Comparison of ENCODE assay signal across 22 cellular contexts in genomic region chr10:125087191-125087896, GRCh38.
DNase-seq lines count a peak whose midpoint lies in the region; ATAC-seq, FAIRE-seq and TF ChIP-seq lines count a peak whose summit lies in the region.
"Had no signal": no experiment of that assay in that cellular context is flagged by ENCODE, and none has a peak within 500 bp of the region (broad histone marks: within the 10 kb centered on the region; RNA-seq: fewer than 3 reads in every experiment).

No MANE protein-coding gene starts in this region.

- no peak overlapping the region for H2AK5ac ChIP-seq in trophoblast cell (ENCODE audit: low read length)

- DNase-seq in astrocyte (ENCODE audit: low read depth) (no peak), sciatic nerve (ENCODE audit: low spot score) (peak; percentile 43), trophoblast cell (no peak)
- no peak for DNase-seq in activated CD8-positive, alpha-beta T cell treated with anti-CD3 and anti-CD28 coated beads for 36 hours
- no peak for DNase-seq in CD4-positive, alpha-beta memory T cell
- DNase-seq: activated CD4-positive, alpha-beta memory T cell treated with anti-CD3 and anti-CD28 coated beads for 36 hours; activated T-cell treated with anti-CD3 and anti-CD28 coated beads, Interleukin-2, amount 50 U/mL, for 1 hour; CD8-positive, alpha-beta T cell; left ventricle myocardium superior; NCI-H1417 treated with DMSO at 0.1 percent for 48 hours; NCI-H2171 treated with DMSO at 0.1 percent for 48 hours; NCI-H748 treated with DMSO at 0.1 percent for 48 hours; SHP77 treated with DMSO at 0.1 percent for 48 hours had no signal

- no peaks in the 10 kb centered on the region for H3K79me1 ChIP-seq in trophoblast cell (ENCODE audit: low read length)

- H3K36me3 ChIP-seq in astrocyte (ENCODE audit: insufficient read depth, low read length): peaks cover 6% of the 10 kb centered on the region
- H3K36me3 ChIP-seq in iPS-20b (ENCODE audit: insufficient read depth, low read depth, low read length): peaks cover 83% of the 10 kb centered on the region
- no peaks in the 10 kb centered on the region for H3K36me3 ChIP-seq in CD4-positive, alpha-beta memory T cell (ENCODE audit: insufficient read depth, low read length)
- H3K36me3 ChIP-seq in trophoblast cell (ENCODE audit: control insufficient read depth in 1 of 2, insufficient read depth in 2 of 2, low read length in 2 of 2): peaks cover 5 to 23% of the 10 kb centered on the region in 2 experiments
- H3K36me3 ChIP-seq: prostate gland had no signal

- no peak overlapping the region for H2BK12ac ChIP-seq in trophoblast cell (ENCODE audit: low read length)

- H3K23ac ChIP-seq in trophoblast cell (ENCODE audit: low read length): no peak overlapping the region

- H3K9me3 Mint-ChIP-seq in astrocyte (ENCODE audit: unreplicated experiment): no peaks in the 10 kb centered on the region
- H3K9me3 Mint-ChIP-seq in activated CD8-positive, alpha-beta T cell treated with anti-CD3 and anti-CD28 coated beads for 36 hours: no peaks in the 10 kb centered on the region
- peaks cover 0 to 2% (median 0%) of the 10 kb centered on the region in 8 donors for H3K9me3 Mint-ChIP-seq in CD4-positive, alpha-beta memory T cell
- H3K9me3 Mint-ChIP-seq: activated CD4-positive, alpha-beta memory T cell treated with anti-CD3 and anti-CD28 coated beads for 36 hours; activated naive CD4-positive, alpha-beta T cell treated with anti-CD3 and anti-CD28 coated beads, Interleukin-2, amount 50 U/mL, for 24 hours; CD8-positive, alpha-beta T cell; T-helper 1 cell treated with Interleukin-12 subunit alpha and Interleukin-12 subunit beta and Interleukin-4 antibody, amounts not matched to agents 30 μg/mL and 1 μg/mL, for 36 hours had no signal

- H3K14ac ChIP-seq in trophoblast cell (ENCODE audit: low read length): no peak overlapping the region

- H3K27me3 ChIP-seq in astrocyte (ENCODE audit: insufficient read depth, low read length) (no peaks in the 10 kb centered on the region), iPS-20b (ENCODE audit: insufficient read depth, low read length) (no peaks in the 10 kb centered on the region), trophoblast cell (ENCODE audit: insufficient read depth, low read length) (no peaks in the 10 kb centered on the region)
- no peaks in the 10 kb centered on the region for H3K27me3 ChIP-seq in CD4-positive, alpha-beta memory T cell (ENCODE audit: insufficient read depth, low read length)

- H2AFZ ChIP-seq in astrocyte (ENCODE audit: low read depth, low read length) (no peak overlapping the region), trophoblast cell (ENCODE audit: insufficient read depth, low read length, poor library complexity) (no peak overlapping the region)

- H3K36me3 Mint-ChIP-seq in astrocyte (ENCODE audit: low read depth, unreplicated experiment): peaks cover 31% of the 10 kb centered on the region
- no peaks in the 10 kb centered on the region for H3K36me3 Mint-ChIP-seq in activated CD8-positive, alpha-beta T cell treated with anti-CD3 and anti-CD28 coated beads for 36 hours (ENCODE audit: low read depth)
- no peaks in the 10 kb centered on the region for H3K36me3 Mint-ChIP-seq in CD4-positive, alpha-beta memory T cell
- H3K36me3 Mint-ChIP-seq: activated CD4-positive, alpha-beta memory T cell treated with anti-CD3 and anti-CD28 coated beads for 36 hours; activated naive CD4-positive, alpha-beta T cell treated with anti-CD3 and anti-CD28 coated beads, Interleukin-2, amount 50 U/mL, for 24 hours; CD8-positive, alpha-beta T cell had no signal

- H3K9ac ChIP-seq in astrocyte (ENCODE audit: low read length) (no peak overlapping the region), iPS-20b (ENCODE audit: low read depth, low read length) (peak overlapping the region; percentile 32; the same call in 1 of the 2 replicates), trophoblast cell (ENCODE audit: low read length) (no peak overlapping the region)

- intact Hi-C loops in sciatic nerve (cut with DNase I): no loop called here
- intact Hi-C loops in activated CD8-positive, alpha-beta T cell treated with anti-CD3 and anti-CD28 coated beads for 36 hours (cut with micrococcal nuclease): no loop called here
- intact Hi-C loops in CD4-positive, alpha-beta memory T cell (cut with micrococcal nuclease): no loop called here

- TF ChIP-seq CTCF in C4-2B (conservative IDR thresholded peaks at IDR 0.05): no peak
- TF ChIP-seq CTCF in astrocyte (IDR thresholded peaks at IDR 0.05; ENCODE audit: insufficient read depth, low read depth, low read length): no peak
- TF ChIP-seq CTCF in activated CD8-positive, alpha-beta T cell treated with anti-CD3 and anti-CD28 coated beads for 36 hours (IDR thresholded peaks at IDR 0.05): no peak

- H3K4me1 Mint-ChIP-seq in astrocyte (ENCODE audit: low read depth, unreplicated experiment): peaks cover 63% of the 10 kb centered on the region
- no peaks in the 10 kb centered on the region for H3K4me1 Mint-ChIP-seq in activated CD8-positive, alpha-beta T cell treated with anti-CD3 and anti-CD28 coated beads for 36 hours (ENCODE audit: low read depth)
- no peaks in the 10 kb centered on the region for H3K4me1 Mint-ChIP-seq in CD4-positive, alpha-beta memory T cell
- H3K4me1 Mint-ChIP-seq: activated naive CD4-positive, alpha-beta T cell treated with anti-CD3 and anti-CD28 coated beads, Interleukin-2, amount 50 U/mL, for 24 hours had no signal

- peaks cover 60% of the 10 kb centered on the region for H4K20me1 ChIP-seq in astrocyte (ENCODE audit: insufficient read depth, low read length)

- H2BK120ac ChIP-seq in trophoblast cell (ENCODE audit: insufficient read depth, low read length, poor library complexity): no peak overlapping the region

- H3K27me3 Mint-ChIP-seq in astrocyte (ENCODE audit: low read depth, unreplicated experiment): no peaks in the 10 kb centered on the region
- H3K27me3 Mint-ChIP-seq in activated CD8-positive, alpha-beta T cell treated with anti-CD3 and anti-CD28 coated beads for 36 hours: no peaks in the 10 kb centered on the region
- H3K27me3 Mint-ChIP-seq in CD4-positive, alpha-beta memory T cell: peaks cover 1 to 3% of the 10 kb centered on the region in 2 donors
- H3K27me3 Mint-ChIP-seq: activated naive CD4-positive, alpha-beta T cell treated with anti-CD3 and anti-CD28 coated beads, Interleukin-2, amount 50 U/mL, for 24 hours had no signal

- H3K4me1 ChIP-seq in astrocyte (ENCODE audit: insufficient read depth, low read length) (peaks cover 30% of the 10 kb centered on the region), iPS-20b (ENCODE audit: insufficient read depth, low read length) (peaks cover 11% of the 10 kb centered on the region), trophoblast cell (ENCODE audit: control insufficient read depth in 1 of 2, insufficient read depth in 2 of 2, low read length in 2 of 2) (peaks cover 5 to 13% of the 10 kb centered on the region in 2 experiments)
- H3K4me1 ChIP-seq in CD4-positive, alpha-beta memory T cell (ENCODE audit: insufficient read depth, low read length): no peaks in the 10 kb centered on the region

- no peak overlapping the region for H3K18ac ChIP-seq in trophoblast cell (ENCODE audit: low read length)

- no peak overlapping the region for H3K4me3 ChIP-seq in astrocyte (ENCODE audit: insufficient read depth, low read depth, low read length)
- no peak overlapping the region for H3K4me3 ChIP-seq in iPS-20b (ENCODE audit: low read length)
- H3K4me3 ChIP-seq in CD4-positive, alpha-beta memory T cell (ENCODE audit: low read length in 2 of 2): no peak overlapping the region
- H3K4me3 ChIP-seq in trophoblast cell (ENCODE audit: low read depth, low read length): no peak overlapping the region
- H3K4me3 ChIP-seq: coronary artery, prostate gland had no signal

- H3K79me2 ChIP-seq in astrocyte (ENCODE audit: insufficient read depth, low read length) (peaks cover 81% of the 10 kb centered on the region), trophoblast cell (ENCODE audit: control insufficient read depth, insufficient read depth, low read length, poor library complexity) (peaks cover 5% of the 10 kb centered on the region)

- WGBS in trophoblast cell (ENCODE audit: extremely low coverage, insufficient coverage, insufficient read length): no CpG with 5 or more reads among the region's 14 CpGs

- ATAC-seq in sciatic nerve: no peak
- no peak for ATAC-seq in activated CD8-positive, alpha-beta T cell treated with anti-CD3 and anti-CD28 coated beads for 36 hours
- ATAC-seq in GM19035 (IDR thresholded peaks at IDR 0.05; ENCODE audit: unreplicated experiment): no peak
- ATAC-seq: CD8-positive, alpha-beta T cell; left ventricle myocardium superior had no signal

- H4K12ac ChIP-seq in trophoblast cell (ENCODE audit: low read depth, low read length): no peak overlapping the region

- CTCF ChIA-PET in activated CD8-positive, alpha-beta T cell treated with anti-CD3 and anti-CD28 coated beads for 36 hours (lab: Charles Lee): no interaction called here
- CTCF ChIA-PET in CD4-positive, alpha-beta memory T cell (lab: Charles Lee; ENCODE audit: partially characterized antibody): no interaction called here

- no peak overlapping the region for H3K4ac ChIP-seq in trophoblast cell (ENCODE audit: low read depth, low read length)

- H3K27ac ChIP-seq in C4-2B (peak overlapping the region; percentile 91), astrocyte (ENCODE audit: low read depth, low read length) (no peak overlapping the region), iPS-20b (ENCODE audit: low read length) (no peak overlapping the region), trophoblast cell (ENCODE audit: low read depth, low read length) (no peak overlapping the region)
- no peak overlapping the region for H3K27ac ChIP-seq in CD4-positive, alpha-beta memory T cell (ENCODE audit: low read depth, low read length)
- H3K27ac ChIP-seq: coronary artery, prostate gland had no signal

- H4K91ac ChIP-seq in trophoblast cell (ENCODE audit: low read depth, low read length): no peak overlapping the region

- no peak overlapping the region for H3K4me3 Mint-ChIP-seq in astrocyte (ENCODE audit: unreplicated experiment)
- no peak overlapping the region for H3K4me3 Mint-ChIP-seq in activated CD8-positive, alpha-beta T cell treated with anti-CD3 and anti-CD28 coated beads for 36 hours
- H3K4me3 Mint-ChIP-seq in CD4-positive, alpha-beta memory T cell: no peak overlapping the region
- H3K4me3 Mint-ChIP-seq: activated CD4-positive, alpha-beta memory T cell treated with anti-CD3 and anti-CD28 coated beads for 36 hours; activated naive CD4-positive, alpha-beta T cell treated with anti-CD3 and anti-CD28 coated beads, Interleukin-2, amount 50 U/mL, for 24 hours; CD8-positive, alpha-beta T cell; T-helper 1 cell treated with Interleukin-12 subunit alpha and Interleukin-12 subunit beta and Interleukin-4 antibody, amounts not matched to agents 30 μg/mL and 1 μg/mL, for 36 hours had no signal

- peak overlapping the region; percentile 74 for H3K27ac Mint-ChIP-seq in astrocyte (ENCODE audit: unreplicated experiment)
- H3K27ac Mint-ChIP-seq in activated CD8-positive, alpha-beta T cell treated with anti-CD3 and anti-CD28 coated beads for 36 hours: no peak overlapping the region
- no peak overlapping the region for H3K27ac Mint-ChIP-seq in CD4-positive, alpha-beta memory T cell
- H3K27ac Mint-ChIP-seq: activated CD4-positive, alpha-beta memory T cell treated with anti-CD3 and anti-CD28 coated beads for 36 hours; activated naive CD4-positive, alpha-beta T cell treated with anti-CD3 and anti-CD28 coated beads, Interleukin-2, amount 50 U/mL, for 24 hours; CD8-positive, alpha-beta T cell; T-helper 1 cell treated with Interleukin-12 subunit alpha and Interleukin-12 subunit beta and Interleukin-4 antibody, amounts not matched to agents 30 μg/mL and 1 μg/mL, for 36 hours had no signal

- H3K9me3 ChIP-seq in astrocyte (ENCODE audit: insufficient read depth, low read depth, low read length) (no peaks in the 10 kb centered on the region), iPS-20b (ENCODE audit: insufficient read depth, low read depth, low read length) (no peaks in the 10 kb centered on the region), trophoblast cell (ENCODE audit: insufficient read depth, low read depth, low read length) (no peaks in the 10 kb centered on the region)
- no peaks in the 10 kb centered on the region for H3K9me3 ChIP-seq in CD4-positive, alpha-beta memory T cell (ENCODE audit: control insufficient read depth in 1 of 2, low read length in 2 of 2)
- H3K9me3 ChIP-seq: prostate gland had no signal

- no peak overlapping the region for H3K4me2 ChIP-seq in astrocyte (ENCODE audit: low read length)
- no peak overlapping the region for H3K4me2 ChIP-seq in trophoblast cell (ENCODE audit: low read length)

- POLR2A ChIA-PET in activated CD8-positive, alpha-beta T cell treated with anti-CD3 and anti-CD28 coated beads for 36 hours (lab: Charles Lee): interaction anchor here (0.6 kb wide), 1 partner anchor 87 kb away, joined by 3 read pairs; no protein-coding TSS in a partner anchor
- POLR2A ChIA-PET in CD4-positive, alpha-beta memory T cell (lab: Charles Lee; ENCODE audit: partially characterized antibody): no interaction called here

- H2BK5ac ChIP-seq in trophoblast cell (ENCODE audit: low read depth, low read length, poor library complexity): no peak overlapping the region

- no peak overlapping the region for H4K8ac ChIP-seq in trophoblast cell (ENCODE audit: low read depth, low read length)

- FAIRE-seq in astrocyte (lab: Jason Lieb, UNC): no peak
- FAIRE-seq: GM18507, HTR-8/SVneo had no signal
